In genomic region chr10:34973757-34974156, GRCh38 we compare ENCODE assay signal across 8 cellular contexts.
A peak's percentile ranks its signal among the peaks of the same experiment; 100 is the strongest.
DNase-seq lines count a peak whose midpoint lies in the region; ATAC-seq, FAIRE-seq and TF ChIP-seq lines count a peak whose summit lies in the region.
"Not testable (repeated sequence)": the region's sequence is repeated elsewhere in the genome, so short reads cannot be mapped to it uniquely, and the experiment has no call there.

No MANE protein-coding gene starts in this region.

- H3K9ac ChIP-seq in kidney (ENCODE audit: low read length in 2 of 2): not testable (repeated sequence)

- 13% methylated on average over 3 of the region's 3 CpGs; no CpG with 5 or more reads in 1 of the 2 donors for WGBS in body of pancreas, 2 donors
- WGBS in spleen, 5 donors: 93 to 100% (median 98%) methylated on average over 3 of the region's 3 CpGs

- H3K36me3 Mint-ChIP-seq in neural crest cell (ENCODE audit: low read depth): not testable (repeated sequence)

- H3K27ac ChIP-seq in body of pancreas (peak overlapping the region; percentile 39 to 74 (median 57)), epithelial cell of prostate (peak overlapping the region; percentile 68)
- not testable (repeated sequence) for H3K27ac ChIP-seq in kidney (ENCODE audit: low read depth in 2 of 2, low read length in 2 of 2); spleen

- peaks cover 40% of the 10 kb centered on the region for H3K4me1 Mint-ChIP-seq in neural crest cell

- not testable (repeated sequence) for H3K27me3 ChIP-seq in body of pancreas; spleen (replicated peaks in 1 of 7)

- peak overlapping the region; percentile 62 for H3K27ac Mint-ChIP-seq in neural crest cell (ENCODE audit: unreplicated experiment)

- intact Hi-C loops in body of pancreas (cut with DNase I); kidney (cut with DNase I); spleen (cut with DNase I; ENCODE audit: low total_unique reads): not testable (repeated sequence)

- H3K4me1 ChIP-seq in body of pancreas: peaks cover 35% of the 10 kb centered on the region
- not testable (repeated sequence) for H3K4me1 ChIP-seq in kidney (ENCODE audit: control insufficient read depth in 1 of 2, insufficient read depth in 1 of 2, low read depth in 1 of 2, low read length in 2 of 2); spleen

- peak; percentile 71 for ATAC-seq in body of pancreas

- H3K4me3 ChIP-seq in body of pancreas; kidney (ENCODE audit: low read length in 2 of 2); spleen: not testable (repeated sequence)

- H3K9me3 Mint-ChIP-seq in neural crest cell: peaks cover 10% of the 10 kb centered on the region

- FAIRE-seq in kidney (lab: Jason Lieb, UNC): not testable (repeated sequence)

- not testable (repeated sequence) for TF ChIP-seq POLR2A in body of pancreas (IDR thresholded peaks at IDR 0.05); spleen (IDR thresholded peaks at IDR 0.05)

- not testable (repeated sequence) for H3K36me3 ChIP-seq in body of pancreas (replicated peaks in 1 of 2; ENCODE audit: insufficient read depth in 1 of 2, low read depth in 2 of 2); kidney (ENCODE audit: control insufficient read depth in 1 of 2, insufficient read depth in 2 of 2, low read length in 2 of 2); spleen

- H3K27me3 Mint-ChIP-seq in neural crest cell (ENCODE audit: low read depth): not testable (repeated sequence)

- H3K4me3 Mint-ChIP-seq in neural crest cell: not testable (repeated sequence)

- TF ChIP-seq CTCF in body of pancreas (IDR thresholded peaks at IDR 0.05): peak in 1 of 7 experiments; percentile 4
- TF ChIP-seq CTCF in kidney (IDR thresholded peaks at IDR 0.05; ENCODE audit: borderline replicate concordance, extremely low read depth, insufficient read depth); neural crest cell (conservative IDR thresholded peaks at IDR 0.05); spleen (IDR thresholded peaks at IDR 0.05 in 8 of 11, conservative IDR thresholded peaks at IDR 0.05 in 3 of 11): not testable (repeated sequence)

- not testable (repeated sequence) for H3K9me3 ChIP-seq in body of pancreas; kidney (ENCODE audit: control insufficient read depth in 1 of 2, low read length in 2 of 2)
- peaks cover 0 to 28% (median 16%) of the 10 kb centered on the region in 8 donors for H3K9me3 ChIP-seq in spleen

- DNase-seq in ELF-1 (ENCODE audit: low read depth, low spot score) (peak; percentile 53), NCI-H510A treated with DMSO at 0.1 percent for 48 hours (lab: John Stamatoyannopoulos, UW) (peak; percentile 10), body of pancreas (peak; percentile 81 to 92 (median 90)), epithelial cell of prostate (ENCODE audit: low read depth, low spot score) (peak; percentile 72), kidney (peak; percentile 22), spleen (peak; percentile 9), ureter (ENCODE audit: low spot score) (peak; percentile 73)
- not testable (repeated sequence) for DNase-seq in neural crest cell (ENCODE audit: low read depth, low spot score)
